In the genomic region with DNA sequence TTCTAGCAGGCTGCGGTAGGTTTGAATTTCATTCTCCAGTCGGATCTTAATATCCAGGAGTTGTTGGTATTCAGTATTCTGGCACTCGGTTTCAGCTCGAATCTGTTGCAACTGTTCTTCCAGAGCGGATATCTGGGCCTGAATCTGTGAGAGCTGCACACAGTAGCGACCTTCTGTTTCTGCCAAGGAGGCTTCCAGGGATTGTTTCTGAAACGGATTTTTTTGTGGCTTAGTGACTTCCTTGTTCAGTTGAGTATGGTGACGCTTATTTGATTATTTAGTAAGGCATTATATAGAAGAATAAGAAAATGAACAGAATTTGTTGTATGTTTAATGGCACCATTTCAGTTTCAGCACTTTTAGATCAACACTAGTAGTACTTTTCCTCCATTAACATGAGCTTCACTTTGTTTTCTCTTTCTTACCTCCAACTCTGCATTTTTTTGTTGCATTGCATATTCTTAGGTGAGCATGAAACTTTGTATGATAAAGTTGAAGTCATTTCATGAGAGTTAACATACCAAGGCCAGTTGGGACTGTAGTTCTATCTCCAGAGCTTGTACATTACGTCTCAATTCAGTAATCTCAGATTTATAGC, we compare ENCODE assay signal across 8 cellular contexts. TPM values are rescaled to one million over a fixed set of nuclear protein-coding genes. Genes with fewer than 3 reads are reported as not detected.
DNase-seq lines count a peak whose midpoint lies in the region; ATAC-seq and TF ChIP-seq lines count a peak whose summit lies in the region.

No MANE protein-coding gene starts in this region.

- H2AFZ ChIP-seq in Loucy (ENCODE audit: low read length), result peak overlapping the region; percentile 81

- H3K27me3 Mint-ChIP-seq in CD4-positive, CD25-positive, alpha-beta regulatory T cell, result no peaks in the 10 kb centered on the region
- H3K27me3 Mint-ChIP-seq in chondrocyte (ENCODE audit: low read depth), result no peaks in the 10 kb centered on the region

- no peak for DNase-seq in CD4-positive, CD25-positive, alpha-beta regulatory T cell
- DNase-seq in chondrocyte (ENCODE audit: low spot score), result no peak
- DNase-seq in lung (ENCODE audit: low spot score), result no peak
- no peak for DNase-seq in upper lobe of right lung
- no peak for DNase-seq in NCI-H187 (lab: John Stamatoyannopoulos, UW)
- no peak for DNase-seq in HT-29 (ENCODE audit: low spot score)

- H3K4me1 ChIP-seq in CD4-positive, CD25-positive, alpha-beta regulatory T cell (ENCODE audit: control insufficient read depth, insufficient read depth, low read length, poor library complexity, severe bottlenecking), result no peaks in the 10 kb centered on the region
- H3K4me1 ChIP-seq in Loucy (ENCODE audit: insufficient read depth, low read length, poor library complexity, severe bottlenecking) (peaks cover 33% of the 10 kb centered on the region), lung (ENCODE audit: control insufficient read depth in 2 of 2, insufficient read depth in 2 of 2, low read length in 2 of 2) (peaks cover 2 to 4% of the 10 kb centered on the region in 2 donors), upper lobe of right lung (no peaks in the 10 kb centered on the region)

- H3F3A ChIP-seq in Loucy (ENCODE audit: low read depth), result peaks cover 15% of the 10 kb centered on the region; the same call in 1 of the 2 replicates

- ATAC-seq in CD4-positive, CD25-positive, alpha-beta regulatory T cell (ENCODE audit: low read depth in 2 of 2), result no peak
- no peak for ATAC-seq in lung (ENCODE audit: insufficient read depth, low FRiP score)
- no peak for ATAC-seq in upper lobe of right lung
- no peak for ATAC-seq in GM18519 (IDR thresholded peaks at IDR 0.05; ENCODE audit: low FRiP score, unreplicated experiment)

- H3K4me3 Mint-ChIP-seq in CD4-positive, CD25-positive, alpha-beta regulatory T cell, result peak overlapping the region; percentile 81 to 94 (median 92)
- H3K4me3 Mint-ChIP-seq in chondrocyte (ENCODE audit: unreplicated experiment), result peak overlapping the region; percentile 75

- H3K4me3 ChIP-seq in CD4-positive, CD25-positive, alpha-beta regulatory T cell (ENCODE audit: low read depth, low read length), result peak overlapping the region; percentile 92
- H3K4me3 ChIP-seq in Loucy (ENCODE audit: low read length, poor library complexity, severe bottlenecking) (peak overlapping the region; percentile 97), lung (peak overlapping the region; percentile 39), upper lobe of right lung (peak overlapping the region; percentile 66)

- no peak for TF ChIP-seq CTCF in Loucy (conservative IDR thresholded peaks at IDR 0.05; ENCODE audit: low read length)
- TF ChIP-seq CTCF in chondrocyte (IDR thresholded peaks at IDR 0.05), result no peak
- TF ChIP-seq CTCF in lung (IDR thresholded peaks at IDR 0.05; ENCODE audit: control extremely low read depth, extremely low read depth), result no peak
- no peak for TF ChIP-seq CTCF in upper lobe of right lung (IDR thresholded peaks at IDR 0.05)

- 54 to 60% methylated on average over 9 of the region's 9 CpGs for WGBS in lung, 2 donors

- peak overlapping the region; percentile 87 for H3K27ac ChIP-seq in CD4-positive, CD25-positive, alpha-beta regulatory T cell (ENCODE audit: insufficient read depth, low read length, poor library complexity, severe bottlenecking)
- peak overlapping the region in 1 of 2 donors; percentile 98 for H3K27ac ChIP-seq in lung (ENCODE audit: low read depth in 1 of 2, low read length in 1 of 2)
- H3K27ac ChIP-seq in upper lobe of right lung, result peak overlapping the region; percentile 70

- peaks cover 5% of the 10 kb centered on the region for H3K36me3 ChIP-seq in CD4-positive, CD25-positive, alpha-beta regulatory T cell (ENCODE audit: control insufficient read depth, insufficient read depth, low read length)
- H3K36me3 ChIP-seq in Loucy (ENCODE audit: insufficient read depth, low read length), result no peaks in the 10 kb centered on the region
- peaks cover 0 to 5% of the 10 kb centered on the region in 2 donors for H3K36me3 ChIP-seq in lung (ENCODE audit: control insufficient read depth in 2 of 2, insufficient read depth in 2 of 2, low read length in 2 of 2)
- H3K36me3 ChIP-seq in upper lobe of right lung, result no peaks in the 10 kb centered on the region

- H3K79me2 ChIP-seq in Loucy (ENCODE audit: insufficient read depth, low read length), result peaks cover 22% of the 10 kb centered on the region

- H3K9me3 Mint-ChIP-seq in CD4-positive, CD25-positive, alpha-beta regulatory T cell, result peaks cover 0 to 12% (median 4%) of the 10 kb centered on the region in 7 donors
- no peaks in the 10 kb centered on the region for H3K9me3 Mint-ChIP-seq in chondrocyte (ENCODE audit: low read depth)

- peak overlapping the region; percentile 79 to 93 (median 85) for H3K27ac Mint-ChIP-seq in CD4-positive, CD25-positive, alpha-beta regulatory T cell
- H3K27ac Mint-ChIP-seq in chondrocyte (ENCODE audit: unreplicated experiment), result no peak overlapping the region

- no peaks in the 10 kb centered on the region for H3K27me3 ChIP-seq in CD4-positive, CD25-positive, alpha-beta regulatory T cell (ENCODE audit: control insufficient read depth, insufficient read depth, low read length)
- H3K27me3 ChIP-seq in Loucy (ENCODE audit: insufficient read depth, low read length, poor library complexity, severe bottlenecking), result peaks cover 64% of the 10 kb centered on the region
- no peaks in the 10 kb centered on the region for H3K27me3 ChIP-seq in lung (ENCODE audit: control insufficient read depth, insufficient read depth)
- H3K27me3 ChIP-seq in upper lobe of right lung, result no peaks in the 10 kb centered on the region

- H3K36me3 Mint-ChIP-seq in CD4-positive, CD25-positive, alpha-beta regulatory T cell, result peaks cover 37% of the 10 kb centered on the region
- H3K36me3 Mint-ChIP-seq in chondrocyte (ENCODE audit: low read depth), result peaks cover 8% of the 10 kb centered on the region

- no peaks in the 10 kb centered on the region; the same call in 1 of the 2 replicates for H3K9me2 ChIP-seq in Loucy (replicated peaks; ENCODE audit: low read depth, low read length)

- H4K20me1 ChIP-seq in Loucy (ENCODE audit: insufficient read depth, low read length, poor library complexity, severe bottlenecking), result no peaks in the 10 kb centered on the region

- H3K4me2 ChIP-seq in Loucy (ENCODE audit: low read depth, low read length, poor library complexity, severe bottlenecking), result peak overlapping the region; percentile 94

- peaks cover 5 to 32% (median 14%) of the 10 kb centered on the region in 4 donors for H3K4me1 Mint-ChIP-seq in CD4-positive, CD25-positive, alpha-beta regulatory T cell
- H3K4me1 Mint-ChIP-seq in chondrocyte (ENCODE audit: low read depth), result peaks cover 31% of the 10 kb centered on the region

- intact Hi-C loops in upper lobe of right lung (cut with DNase I), result no loop called here

- peak overlapping the region; percentile 75 for H3K9ac ChIP-seq in Loucy (ENCODE audit: low read depth, low read length, poor library complexity, severe bottlenecking)

- H3K9me3 ChIP-seq in CD4-positive, CD25-positive, alpha-beta regulatory T cell (ENCODE audit: control insufficient read depth in 2 of 2, low read length in 2 of 2), result no peaks in the 10 kb centered on the region
- H3K9me3 ChIP-seq in Loucy (ENCODE audit: insufficient read depth, low read depth, low read length) (no peaks in the 10 kb centered on the region), lung (ENCODE audit: control insufficient read depth in 2 of 2, insufficient read depth in 1 of 2, low read length in 1 of 2) (peaks cover 0 to 2% of the 10 kb centered on the region in 2 donors), upper lobe of right lung (no peaks in the 10 kb centered on the region)

RNA-seq across cellular contexts. Expression of a gene that starts 2.8 kb away (rescaled TPM):
- total RNA-seq in CD4-positive, CD25-positive, alpha-beta regulatory T cell, result 28.1 TPM
- polyA plus RNA-seq in CD4-positive, CD25-positive, alpha-beta regulatory T cell, result 100 to 1,000 TPM; 125 to 172 (median 148) TPM
- 52.9 to 80.2 TPM (median 55.0 TPM) in 3 replicates for total RNA-seq in chondrocyte
- total RNA-seq in lung, result 10 to 100 TPM in 1 of 2 donors, 1 to 10 TPM in 1; 4.6 to 34.7 TPM
- polyA plus RNA-seq in lung, result 10 to 100 TPM; 21.0 to 60.6 TPM
- 36.8 TPM for total RNA-seq in upper lobe of right lung
- 14.7 and 17.7 TPM in 2 replicates for total RNA-seq in HT-29 (2014; rRNA removed; shearing (Covaris generic))

RNA-seq across cellular contexts. Expression of a gene that starts 19.9 kb away (rescaled TPM):
- total RNA-seq in CD4-positive, CD25-positive, alpha-beta regulatory T cell, result not detected
- polyA plus RNA-seq in CD4-positive, CD25-positive, alpha-beta regulatory T cell, result not detected
- not detected in 3 replicates for total RNA-seq in chondrocyte
- not detected for total RNA-seq in lung
- not detected for polyA plus RNA-seq in lung
- total RNA-seq in upper lobe of right lung, result not detected
- total RNA-seq in HT-29 (2014; rRNA removed; shearing (Covaris generic)), result not detected in 2 replicates

RNA-seq across cellular contexts. Expression of a gene that starts 37.3 kb away (rescaled TPM):
- total RNA-seq in CD4-positive, CD25-positive, alpha-beta regulatory T cell, result not detected
- polyA plus RNA-seq in CD4-positive, CD25-positive, alpha-beta regulatory T cell, result not detected
- total RNA-seq in chondrocyte (not detected in 3 replicates), lung (under 1 TPM; 0.14 to 0.71 TPM), upper lobe of right lung (0.55 TPM)
- polyA plus RNA-seq in lung, result 1 to 10 TPM in 1 of 2 donors, under 1 TPM in 1; 0.39 to 1.5 TPM
- not detected in 2 replicates for total RNA-seq in HT-29 (2014; rRNA removed; shearing (Covaris generic))

RNA-seq across cellular contexts. Expression of a gene that starts 47.4 kb away (rescaled TPM):
- not detected for total RNA-seq in CD4-positive, CD25-positive, alpha-beta regulatory T cell
- not detected for polyA plus RNA-seq in CD4-positive, CD25-positive, alpha-beta regulatory T cell
- total RNA-seq in chondrocyte (not detected in 3 replicates), lung (not detected), upper lobe of right lung (not detected)
- not detected for polyA plus RNA-seq in lung
- total RNA-seq in HT-29 (2014; rRNA removed; shearing (Covaris generic)), result 0.33 and 0.39 TPM in 2 replicates

RNA-seq across cellular contexts. Expression of a gene that starts 47.6 kb away (rescaled TPM):
- total RNA-seq in CD4-positive, CD25-positive, alpha-beta regulatory T cell, result not detected
- polyA plus RNA-seq in CD4-positive, CD25-positive, alpha-beta regulatory T cell, result not detected
- total RNA-seq in chondrocyte, result not detected in 3 replicates
- total RNA-seq in lung, result not detected
- polyA plus RNA-seq in lung, result not detected
- total RNA-seq in upper lobe of right lung, result not detected
- not detected in 2 replicates for total RNA-seq in HT-29 (2014; rRNA removed; shearing (Covaris generic))

Comparison
In these comparisons a context has a peak if more than half of its experiments do, and no peak if none do; other contexts are left out.
1. H3K4me3 ChIP-seq: peak in every context shown above with its lines; median percentile 97 in Loucy; 92 in CD4-positive, CD25-positive, alpha-beta regulatory T cell; 66 in upper lobe of right lung; 39 in lung.